Comparison of ENCODE assay signal across 1 cellular context in genomic region chr5:55177078-55177477, GRCh38.
TF ChIP-seq lines count a peak whose summit lies in the region.

No MANE protein-coding gene starts in this region.

TF ChIP-seq in H1, 55 proteins besides CTCF, POLR2A, EP300 and RAD21:
- TF ChIP-seq KDM1A (IDR thresholded peaks at IDR 0.05; ENCODE audit: borderline replicate concordance, low read length) = no peak
- TF ChIP-seq SP4 (IDR thresholded peaks at IDR 0.05; ENCODE audit: low read length) = no peak
- no peak for TF ChIP-seq RBBP5 (IDR thresholded peaks at IDR 0.05; ENCODE audit: borderline replicate concordance, low read depth, low read length)
- no peak for TF ChIP-seq ATF2 (IDR thresholded peaks at IDR 0.05; ENCODE audit: low read length)
- TF ChIP-seq KDM5A (IDR thresholded peaks at IDR 0.05; ENCODE audit: low read length) = no peak
- TF ChIP-seq CBX5 (IDR thresholded peaks at IDR 0.05; ENCODE audit: low read depth, low read length) = no peak
- TF ChIP-seq CTBP2 (IDR thresholded peaks at IDR 0.05; ENCODE audit: borderline replicate concordance, insufficient read depth, insufficient read length, low read length) = no peak
- TF ChIP-seq NANOG (IDR thresholded peaks at IDR 0.05; ENCODE audit: insufficient read depth, low read depth, low read length, poor library complexity, severe bottlenecking) = no peak
- no peak for TF ChIP-seq CHD1 (IDR thresholded peaks at IDR 0.05; ENCODE audit: low read depth, low read length)
- TF ChIP-seq SP2 (IDR thresholded peaks at IDR 0.05; ENCODE audit: low read length) = no peak
- no peak for TF ChIP-seq SIX5 (IDR thresholded peaks at IDR 0.05; ENCODE audit: low read depth, low read length)
